Comparison of ENCODE assay signal across 22 cellular contexts in genomic region chr4:164058775-164059174, GRCh38.
DNase-seq lines count a peak whose midpoint lies in the region; ATAC-seq and TF ChIP-seq lines count a peak whose summit lies in the region.
"Had no signal": no experiment of that assay in that cellular context is flagged by ENCODE, and none has a peak within 500 bp of the region (broad histone marks: within the 10 kb centered on the region; RNA-seq: fewer than 3 reads in every experiment).

No MANE protein-coding gene starts in this region.

- peaks cover 25% of the 10 kb centered on the region for H3K36me3 ChIP-seq in OCI-LY3 (replicated peaks; ENCODE audit: low read depth, low read length)
- no peaks in the 10 kb centered on the region for H3K36me3 ChIP-seq in osteoblast (ENCODE audit: insufficient read depth, low read length)
- H3K36me3 ChIP-seq: BE2C had no signal

- H3K9me3 ChIP-seq in OCI-LY3 (ENCODE audit: insufficient read depth, low read length) (peaks cover 7% of the 10 kb centered on the region; the same call in 1 of the 2 replicates), osteoblast (ENCODE audit: low read depth, low read length) (no peaks in the 10 kb centered on the region)
- H3K9me3 ChIP-seq: BE2C, SK-N-SH had no signal

- H3K4me3 ChIP-seq in OCI-LY3 (ENCODE audit: low read length) (0 out of 2 replicates have a peak overlapping the region, but pooled peaks have one; percentile 1), choroid plexus epithelial cell (ENCODE audit: low read depth, low read length) (no peak overlapping the region), osteoblast (ENCODE audit: insufficient read depth, low read length) (no peak overlapping the region)
- H3K4me3 ChIP-seq: GM23338 had no signal

- no peaks in the 10 kb centered on the region for H4K20me1 ChIP-seq in OCI-LY3 (ENCODE audit: insufficient read depth, low read length)
- H4K20me1 ChIP-seq in osteoblast (ENCODE audit: insufficient read depth, low read length), result no peaks in the 10 kb centered on the region

- TF ChIP-seq CTCF in OCI-LY3 (IDR thresholded peaks at IDR 0.05; ENCODE audit: low read depth, low read length) (no peak), choroid plexus epithelial cell (conservative IDR thresholded peaks at IDR 0.05; ENCODE audit: low read depth, low read length) (no peak), osteoblast (IDR thresholded peaks at IDR 0.05; ENCODE audit: extremely low read depth, low read depth, low read length) (no peak)

- H3K27ac ChIP-seq in OCI-LY3 (ENCODE audit: low read length) (peak overlapping the region; percentile 43), osteoblast (ENCODE audit: low read depth, low read length) (no peak overlapping the region), temporal lobe (ENCODE audit: low read depth, low read length) (peak overlapping the region; percentile 54)

- ATAC-seq in GM19467 (IDR thresholded peaks at IDR 0.05; ENCODE audit: unreplicated experiment) (no peak), GM19328 (IDR thresholded peaks at IDR 0.05; ENCODE audit: unreplicated experiment) (no peak)
- ATAC-seq: GM23338, PC-3 had no signal

- H3K4me1 ChIP-seq in OCI-LY3 (ENCODE audit: low read length) (peaks cover 15% of the 10 kb centered on the region), osteoblast (ENCODE audit: insufficient read depth, low read length) (no peaks in the 10 kb centered on the region)
- H3K4me1 ChIP-seq: BE2C had no signal

- peak overlapping the region; percentile 44 for H3K4me2 ChIP-seq in OCI-LY3 (ENCODE audit: low read length)
- H3K4me2 ChIP-seq in osteoblast (ENCODE audit: insufficient read depth, low read length), result no peak overlapping the region
- H3K4me2 ChIP-seq: GM23338, SK-N-SH had no signal

- H3K79me2 ChIP-seq in OCI-LY3 (ENCODE audit: low read length) (no peaks in the 10 kb centered on the region), osteoblast (ENCODE audit: insufficient read depth, low read length) (no peaks in the 10 kb centered on the region)

- H3K27me3 ChIP-seq in OCI-LY3 (ENCODE audit: low read depth, low read length), result no peaks in the 10 kb centered on the region
- no peaks in the 10 kb centered on the region for H3K27me3 ChIP-seq in osteoblast (ENCODE audit: insufficient read depth, low read length)
- H3K27me3 ChIP-seq: BE2C had no signal

- no peak overlapping the region for H2AFZ ChIP-seq in OCI-LY3 (ENCODE audit: low read depth, low read length)
- no peak overlapping the region for H2AFZ ChIP-seq in osteoblast (ENCODE audit: low read length)
- H2AFZ ChIP-seq: GM23338 had no signal

- DNase-seq in choroid plexus epithelial cell (ENCODE audit: low read depth) (peak; percentile 1), osteoblast (ENCODE audit: insufficient read length, low spot score, missing footprints) (peak; percentile 11), iPS-NIHi7 (ENCODE audit: extremely low spot score) (no peak)
- DNase-seq: BE2C, DMS153, DND-41, H9, HFFc6, NCI-H1048, NCI-H1417, NCI-H1694, NCI-H2029 treated with DMSO at 0.1 percent for 48 hours, NCI-H2227 treated with DMSO at 0.1 percent for 48 hours, NCI-H526 treated with DMSO at 0.1 percent for 48 hours, PC-3, SK-N-SH, SW 1271 had no signal

- H3K9ac ChIP-seq in OCI-LY3 (ENCODE audit: low read length), result no peak overlapping the region
- H3K9ac ChIP-seq: SK-N-SH had no signal
